Comparison of ENCODE assay signal across 20 cellular contexts in the genomic region with DNA sequence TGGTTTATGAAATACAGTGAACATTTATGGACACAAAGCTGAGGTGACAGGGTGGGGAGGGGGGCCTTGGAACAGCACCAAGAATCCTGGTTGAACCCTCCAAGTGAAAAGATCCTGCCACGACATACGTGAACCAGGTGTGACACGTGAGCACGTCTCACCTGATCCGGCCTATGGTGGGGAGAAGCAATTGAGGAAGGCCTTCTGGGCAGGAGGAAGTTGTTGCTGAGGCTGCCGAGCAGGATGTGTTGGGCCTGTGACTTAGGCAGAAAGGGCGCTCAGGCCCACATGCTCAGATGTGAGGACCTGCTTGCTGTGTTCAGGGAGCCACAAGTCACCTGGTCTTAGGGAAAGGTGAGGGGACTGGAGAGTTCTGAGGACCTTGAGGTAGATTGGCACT. TPM values are rescaled to one million over a fixed set of nuclear protein-coding genes. Genes with fewer than 3 reads are reported as not detected.
DNase-seq lines count a peak whose midpoint lies in the region; ATAC-seq and TF ChIP-seq lines count a peak whose summit lies in the region.
"Had no signal": no experiment of that assay in that cellular context is flagged by ENCODE, and none has a peak within 500 bp of the region (broad histone marks: within the 10 kb centered on the region; RNA-seq: fewer than 3 reads in every experiment).

No MANE protein-coding gene starts in this region.

- H3K36me3 ChIP-seq in BLaER1 (0 out of 2 replicates have a peak, but pooled peaks cover 8% of the 10 kb centered on the region), HUES6 (ENCODE audit: control insufficient read depth, insufficient read depth, low read length) (0 out of 2 replicates have a peak, but pooled peaks cover 5% of the 10 kb centered on the region)
- H3K36me3 ChIP-seq: Peyer's patch had no signal

- H3K27ac Mint-ChIP-seq in brain, result peak overlapping the region in 2 of 5 experiments; percentile 21 to 35
- no peak overlapping the region for H3K27ac Mint-ChIP-seq in neural crest cell (ENCODE audit: unreplicated experiment)
- no peak overlapping the region for H3K27ac Mint-ChIP-seq in activated T-helper 1 cell treated with anti-CD3 and anti-CD28 coated beads, Interleukin-12 subunit alpha, Interleukin-12 subunit beta, Interleukin-2, Interleukin-4 antibody, amounts not matched to agents 30 ng/mL and 10 ng/mL and 1 ng/mL, durations not matched to agents 14 hours and 24 hours and 36 hours
- H3K27ac Mint-ChIP-seq: activated naive CD4-positive, alpha-beta T cell treated with anti-CD3 and anti-CD28 coated beads, Interleukin-2, amount 50 U/mL, for 24 hours had no signal

- DNase-seq in neural crest cell (ENCODE audit: low read depth, low spot score), result no peak
- DNase-seq in stimulated activated naive CD8-positive, alpha-beta T cell treated with anti-CD3 and anti-CD28 coated beads, Interleukin-15, Interleukin-2, amounts not matched to agents 100 U/mL and 50 U/mL, for 24 hours, result no peak
- DNase-seq in activated CD4-positive, CD25-positive, alpha-beta regulatory T cell treated with anti-CD3 and anti-CD28 coated beads, Interleukin-2, amount 50 U/mL, for 72 hours, result no peak
- DNase-seq in activated T-helper 1 cell treated with anti-CD3 and anti-CD28 coated beads, Interleukin-12 subunit alpha, Interleukin-12 subunit beta, Interleukin-2, Interleukin-4 antibody, amounts not matched to agents 30 ng/mL and 10 ng/mL and 1 ng/mL, durations not matched to agents 14 hours and 24 hours and 36 hours (ENCODE audit: low spot score), result no peak
- DNase-seq: activated CD4-positive, alpha-beta T cell treated with anti-CD3 and anti-CD28 coated beads for 1 hour; COR-L47; IMR-90; MG63; Peyer's patch; stimulated activated CD4-positive, alpha-beta T cell treated with anti-CD3 and anti-CD28 coated beads, Interleukin-4, amount 100 ng/mL, for 4 hours had no signal

- peaks cover 4% of the 10 kb centered on the region for H3K36me3 Mint-ChIP-seq in brain
- peaks cover 2% of the 10 kb centered on the region for H3K36me3 Mint-ChIP-seq in neural crest cell (ENCODE audit: low read depth)
- peaks cover 6% of the 10 kb centered on the region for H3K36me3 Mint-ChIP-seq in activated T-helper 1 cell treated with anti-CD3 and anti-CD28 coated beads, Interleukin-12 subunit alpha, Interleukin-12 subunit beta, Interleukin-2, Interleukin-4 antibody, amounts not matched to agents 30 ng/mL and 10 ng/mL and 1 ng/mL, durations not matched to agents 14 hours and 24 hours and 36 hours (ENCODE audit: low read depth)
- H3K36me3 Mint-ChIP-seq: activated naive CD4-positive, alpha-beta T cell treated with anti-CD3 and anti-CD28 coated beads, Interleukin-2, amount 50 U/mL, for 24 hours had no signal

- H3K4me1 Mint-ChIP-seq in brain (peaks cover 38% of the 10 kb centered on the region), neural crest cell (peaks cover 29% of the 10 kb centered on the region)
- peaks cover 26% of the 10 kb centered on the region for H3K4me1 Mint-ChIP-seq in activated T-helper 1 cell treated with anti-CD3 and anti-CD28 coated beads, Interleukin-12 subunit alpha, Interleukin-12 subunit beta, Interleukin-2, Interleukin-4 antibody, amounts not matched to agents 30 ng/mL and 10 ng/mL and 1 ng/mL, durations not matched to agents 14 hours and 24 hours and 36 hours (ENCODE audit: low read depth)

- H3K27ac ChIP-seq in BLaER1 (0 out of 2 replicates have a peak overlapping the region, but pooled peaks have one; percentile 35), HUES6 (ENCODE audit: low read depth, low read length) (no peak overlapping the region)
- H3K27ac ChIP-seq: coronary artery, hepatocyte, SJSA1 had no signal

- H3K27me3 Mint-ChIP-seq in brain, result peaks cover 3% of the 10 kb centered on the region
- H3K27me3 Mint-ChIP-seq in neural crest cell (ENCODE audit: low read depth), result no peaks in the 10 kb centered on the region
- H3K27me3 Mint-ChIP-seq in activated T-helper 1 cell treated with anti-CD3 and anti-CD28 coated beads, Interleukin-12 subunit alpha, Interleukin-12 subunit beta, Interleukin-2, Interleukin-4 antibody, amounts not matched to agents 30 ng/mL and 10 ng/mL and 1 ng/mL, durations not matched to agents 14 hours and 24 hours and 36 hours (ENCODE audit: insufficient read depth), result no peaks in the 10 kb centered on the region
- H3K27me3 Mint-ChIP-seq: activated naive CD4-positive, alpha-beta T cell treated with anti-CD3 and anti-CD28 coated beads, Interleukin-2, amount 50 U/mL, for 24 hours had no signal

- peak overlapping the region in 3 of 5 experiments; percentile 55 to 97 (median 96) for H3K4me3 Mint-ChIP-seq in brain
- H3K4me3 Mint-ChIP-seq in neural crest cell, result peak overlapping the region; percentile 58
- H3K4me3 Mint-ChIP-seq in activated T-helper 1 cell treated with anti-CD3 and anti-CD28 coated beads, Interleukin-12 subunit alpha, Interleukin-12 subunit beta, Interleukin-2, Interleukin-4 antibody, amounts not matched to agents 30 ng/mL and 10 ng/mL and 1 ng/mL, durations not matched to agents 14 hours and 24 hours and 36 hours, result no peak overlapping the region
- H3K4me3 Mint-ChIP-seq: activated naive CD4-positive, alpha-beta T cell treated with anti-CD3 and anti-CD28 coated beads, Interleukin-2, amount 50 U/mL, for 24 hours had no signal

- TF ChIP-seq CTCF in brain (conservative IDR thresholded peaks at IDR 0.05), result no peak
- TF ChIP-seq CTCF in neural crest cell (conservative IDR thresholded peaks at IDR 0.05), result no peak

- H3K9ac ChIP-seq in BLaER1 (no peak overlapping the region), HUES6 (ENCODE audit: low read length) (peak overlapping the region; percentile 5)

- H3K9me3 Mint-ChIP-seq in brain, result peaks cover 0 to 7% (median 0%) of the 10 kb centered on the region in 5 experiments
- no peaks in the 10 kb centered on the region for H3K9me3 Mint-ChIP-seq in neural crest cell
- no peaks in the 10 kb centered on the region for H3K9me3 Mint-ChIP-seq in activated T-helper 1 cell treated with anti-CD3 and anti-CD28 coated beads, Interleukin-12 subunit alpha, Interleukin-12 subunit beta, Interleukin-2, Interleukin-4 antibody, amounts not matched to agents 30 ng/mL and 10 ng/mL and 1 ng/mL, durations not matched to agents 14 hours and 24 hours and 36 hours
- H3K9me3 Mint-ChIP-seq: activated naive CD4-positive, alpha-beta T cell treated with anti-CD3 and anti-CD28 coated beads, Interleukin-2, amount 50 U/mL, for 24 hours had no signal

- H4K20me1 ChIP-seq in BLaER1, result peaks cover 26% of the 10 kb centered on the region

- H3K9me3 ChIP-seq in BLaER1 (no peaks in the 10 kb centered on the region), HUES6 (ENCODE audit: control insufficient read depth, insufficient read depth, low read depth, low read length) (no peaks in the 10 kb centered on the region)
- H3K9me3 ChIP-seq: MG63, Peyer's patch, SJSA1 had no signal

- H3K4me2 ChIP-seq in BLaER1, result no peak overlapping the region
- H3K4me2 ChIP-seq: hepatocyte had no signal

- intact Hi-C loops in activated T-helper 1 cell treated with anti-CD3 and anti-CD28 coated beads, Interleukin-12 subunit alpha, Interleukin-12 subunit beta, Interleukin-2, Interleukin-4 antibody, amounts not matched to agents 30 ng/mL and 10 ng/mL and 1 ng/mL, durations not matched to agents 14 hours and 24 hours and 36 hours (cut with micrococcal nuclease), result loop anchor here (5.0 to 10.0 kb wide), 5 partner anchors 198 to 950 kb away; a partner anchor contains a TSS

- H3K4me3 ChIP-seq in BLaER1, result no peak overlapping the region
- no peak overlapping the region for H3K4me3 ChIP-seq in HUES6 (ENCODE audit: low read depth, low read length)
- H3K4me3 ChIP-seq: coronary artery, hepatocyte, lung, MG63, Peyer's patch, SJSA1 had no signal

- peaks cover 51% of the 10 kb centered on the region for H3K4me1 ChIP-seq in BLaER1
- H3K4me1 ChIP-seq in HUES6 (ENCODE audit: control insufficient read depth, insufficient read depth, low read length), result peaks cover 22% of the 10 kb centered on the region

- H3K27me3 ChIP-seq in BLaER1, result no peaks in the 10 kb centered on the region
- no peaks in the 10 kb centered on the region for H3K27me3 ChIP-seq in HUES6 (ENCODE audit: control insufficient read depth, insufficient read depth, low read length)
- H3K27me3 ChIP-seq: hepatocyte, MG63, Peyer's patch, SJSA1 had no signal

- ATAC-seq in stimulated activated naive CD8-positive, alpha-beta T cell treated with anti-CD3 and anti-CD28 coated beads, Interleukin-15, Interleukin-2, amounts not matched to agents 100 U/mL and 50 U/mL, for 24 hours, result no peak

RNA-seq across cellular contexts. Expression of a gene that starts 2.5 kb away (rescaled TPM):
- polyA plus RNA-seq in brain (ENCODE audit: insufficient read depth, low read depth, low replicate concordance), result 22.8 TPM
- 36.1 and 36.8 TPM in 2 replicates for total RNA-seq in neural crest cell
- total RNA-seq in activated T-helper 1 cell treated with anti-CD3 and anti-CD28 coated beads, Interleukin-12 subunit alpha, Interleukin-12 subunit beta, Interleukin-2, Interleukin-4 antibody, amounts not matched to agents 30 ng/mL and 10 ng/mL and 1 ng/mL, durations not matched to agents 14 hours and 24 hours and 36 hours, result 39.8 and 44.6 TPM in 2 replicates

RNA-seq across cellular contexts. Expression of a gene that starts 58.7 kb away (rescaled TPM):
- polyA plus RNA-seq in brain (ENCODE audit: insufficient read depth, low read depth, low replicate concordance), result 3.2 TPM
- total RNA-seq in neural crest cell, result 11.1 and 12.5 TPM in 2 replicates
- total RNA-seq in activated T-helper 1 cell treated with anti-CD3 and anti-CD28 coated beads, Interleukin-12 subunit alpha, Interleukin-12 subunit beta, Interleukin-2, Interleukin-4 antibody, amounts not matched to agents 30 ng/mL and 10 ng/mL and 1 ng/mL, durations not matched to agents 14 hours and 24 hours and 36 hours, result 1.1 and 1.4 TPM in 2 replicates
- total RNA-seq: T-helper 2 cell treated with Interferon-gamma antibody and Interleukin-4, amounts not matched to agents 100 ng/mL and 5 ng/mL, for 36 hours had no signal
- polyA plus RNA-seq: keratinocyte had no signal
